ENCODE assay signal across 11 cellular contexts in the genomic region with DNA sequence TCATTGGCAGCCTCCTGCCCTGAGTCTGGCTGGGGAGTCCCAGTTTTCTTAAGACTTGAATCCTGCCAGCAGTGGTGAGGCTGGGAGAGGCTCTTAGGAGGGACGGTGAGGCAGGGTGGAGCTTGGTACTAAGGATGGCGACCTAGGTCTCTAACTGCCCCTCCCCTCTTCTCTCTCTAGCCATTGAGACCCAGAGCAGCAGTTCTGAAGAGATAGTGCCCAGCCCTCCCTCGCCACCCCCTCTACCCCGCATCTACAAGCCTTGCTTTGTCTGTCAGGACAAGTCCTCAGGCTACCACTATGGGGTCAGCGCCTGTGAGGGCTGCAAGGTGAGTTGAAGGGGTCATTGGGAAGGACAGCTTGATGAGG. TPM values are rescaled to one million over a fixed set of nuclear protein-coding genes. Genes with fewer than 3 reads are reported as not detected.
DNase-seq lines count a peak whose midpoint lies in the region; ATAC-seq and TF ChIP-seq lines count a peak whose summit lies in the region.
"Had no signal": no experiment of that assay in that cellular context is flagged by ENCODE, and none has a peak within 500 bp of the region (broad histone marks: within the 10 kb centered on the region; RNA-seq: fewer than 3 reads in every experiment).

No MANE protein-coding gene starts in this region.

- H3K27ac ChIP-seq in caudate nucleus (ENCODE audit: low read depth, low read length) (peak overlapping the region; percentile 71), subcutaneous abdominal adipose tissue (ENCODE audit: low read depth, low read length) (no peak overlapping the region)

- no peak for ATAC-seq in activated CD4-positive, alpha-beta T cell treated with anti-CD3 and anti-CD28 coated beads for 36 hours
- ATAC-seq in HG02610 (IDR thresholded peaks at IDR 0.05; ENCODE audit: unreplicated experiment) (no peak), HG02763 (IDR thresholded peaks at IDR 0.05; ENCODE audit: unreplicated experiment) (no peak)
- ATAC-seq: A549 had no signal

- peaks cover 54% of the 10 kb centered on the region for H3K4me1 Mint-ChIP-seq in activated CD4-positive, alpha-beta T cell treated with anti-CD3 and anti-CD28 coated beads for 36 hours
- peaks cover 92% of the 10 kb centered on the region for H3K4me1 Mint-ChIP-seq in mesothelial cell of epicardium

- H3K27me3 ChIP-seq in subcutaneous abdominal adipose tissue (ENCODE audit: control insufficient read depth in 5 of 5, insufficient read depth in 4 of 5, low read length in 5 of 5) = no peaks in the 10 kb centered on the region

- H3K4me1 ChIP-seq in subcutaneous abdominal adipose tissue (ENCODE audit: control insufficient read depth in 5 of 5, insufficient read depth in 5 of 5, low read length in 5 of 5) = peaks cover 30 to 79% (median 75%) of the 10 kb centered on the region in 5 donors

- no peaks in the 10 kb centered on the region for H3K9me3 Mint-ChIP-seq in activated CD4-positive, alpha-beta T cell treated with anti-CD3 and anti-CD28 coated beads for 36 hours (ENCODE audit: low read depth)
- H3K9me3 Mint-ChIP-seq in mesothelial cell of epicardium = no peaks in the 10 kb centered on the region

- H3K36me3 ChIP-seq in subcutaneous abdominal adipose tissue (ENCODE audit: control insufficient read depth in 5 of 5, insufficient read depth in 5 of 5, low read length in 5 of 5) = peaks cover 0 to 47% (median 33%) of the 10 kb centered on the region in 5 donors

- H3K36me3 Mint-ChIP-seq in activated CD4-positive, alpha-beta T cell treated with anti-CD3 and anti-CD28 coated beads for 36 hours (ENCODE audit: low read depth) = peaks cover 23% of the 10 kb centered on the region
- H3K36me3 Mint-ChIP-seq in mesothelial cell of epicardium = peaks cover 18% of the 10 kb centered on the region

- DNase-seq in activated CD4-positive, alpha-beta T cell treated with anti-CD3 and anti-CD28 coated beads for 36 hours = no peak
- DNase-seq in activated CD4-positive, alpha-beta T cell treated with anti-CD3 and anti-CD28 coated beads for 4 hours = no peak
- DNase-seq in caudate nucleus (lab: John Stamatoyannopoulos, UW) = no peak
- DNase-seq in mesothelial cell of epicardium (ENCODE audit: low spot score in 2 of 2, unreplicated experiment in 2 of 2) = no peak
- no peak for DNase-seq in HK-2 (ENCODE audit: unreplicated experiment)
- DNase-seq: activated CD4-positive, CD25-positive, alpha-beta regulatory T cell treated with anti-CD3 and anti-CD28 coated beads, Interleukin-2, amount 50 U/mL, for 72 hours had no signal

- intact Hi-C loops in activated CD4-positive, alpha-beta T cell treated with anti-CD3 and anti-CD28 coated beads for 36 hours (cut with DNase I, micrococcal nuclease) = no loop called here

- H3K27me3 Mint-ChIP-seq in activated CD4-positive, alpha-beta T cell treated with anti-CD3 and anti-CD28 coated beads for 36 hours = no peaks in the 10 kb centered on the region
- no peaks in the 10 kb centered on the region for H3K27me3 Mint-ChIP-seq in mesothelial cell of epicardium (ENCODE audit: low read depth)

- H3K9ac ChIP-seq in subcutaneous abdominal adipose tissue (ENCODE audit: low read length in 5 of 5) = peak overlapping the region in 1 of 5 donors; percentile 53

- no peaks in the 10 kb centered on the region for H3K9me3 ChIP-seq in subcutaneous abdominal adipose tissue (ENCODE audit: control insufficient read depth in 5 of 5, low read length in 5 of 5)
- H3K9me3 ChIP-seq: A549 had no signal

- no peak overlapping the region for H3K4me3 Mint-ChIP-seq in activated CD4-positive, alpha-beta T cell treated with anti-CD3 and anti-CD28 coated beads for 36 hours
- peak overlapping the region; percentile 28 for H3K4me3 Mint-ChIP-seq in mesothelial cell of epicardium

- H3K27ac Mint-ChIP-seq in activated CD4-positive, alpha-beta T cell treated with anti-CD3 and anti-CD28 coated beads for 36 hours = peak overlapping the region; percentile 0
- H3K27ac Mint-ChIP-seq in mesothelial cell of epicardium = peak overlapping the region; percentile 87

- CTCF ChIA-PET in activated CD4-positive, alpha-beta T cell treated with anti-CD3 and anti-CD28 coated beads for 36 hours (lab: Charles Lee) = interaction anchor here (0.6 to 1.5 kb wide), 4 partner anchors 45 to 249 kb away, joined by 3 to 5 read pairs (median 4); no protein-coding TSS in a partner anchor

- TF ChIP-seq CTCF in mesothelial cell of epicardium (IDR thresholded peaks at IDR 0.05; ENCODE audit: unreplicated experiment) = no peak

- POLR2A ChIA-PET in activated CD4-positive, alpha-beta T cell treated with anti-CD3 and anti-CD28 coated beads for 36 hours (lab: Charles Lee) = no interaction called here

- H3K4me3 ChIP-seq in subcutaneous abdominal adipose tissue (ENCODE audit: low read depth in 1 of 5, low read length in 5 of 5) = peak overlapping the region in 3 of 5 donors; percentile 27 to 39 (median 38)
- H3K4me3 ChIP-seq: A549 had no signal

RNA-seq across cellular contexts. Expression of a gene that starts 16.4 kb away (rescaled TPM):
- not detected for total RNA-seq in activated CD4-positive, alpha-beta T cell treated with anti-CD3 and anti-CD28 coated beads for 36 hours
- total RNA-seq in mesothelial cell of epicardium = 0.27 TPM in 1 of 3 replicates, not detected in the others
- total RNA-seq: frontal cortex had no signal

RNA-seq across cellular contexts. Expression of a gene that starts 39.1 kb away (rescaled TPM):
- 10 to 100 TPM; 29.8 to 40.2 TPM for total RNA-seq in activated CD4-positive, alpha-beta T cell treated with anti-CD3 and anti-CD28 coated beads for 36 hours
- 74.0 to 80.8 TPM (median 79.6 TPM) in 3 replicates for total RNA-seq in mesothelial cell of epicardium
